Comparison of ENCODE assay signal across 8 cellular contexts in genomic region chr11:67507242-67507890, GRCh38. TPM values are rescaled to one million over a fixed set of nuclear protein-coding genes. Genes with fewer than 3 reads are reported as not detected.
DNase-seq lines count a peak whose midpoint lies in the region; ATAC-seq, FAIRE-seq and TF ChIP-seq lines count a peak whose summit lies in the region.

No MANE protein-coding gene starts in this region.

- TF ChIP-seq RAD21 in A549 (conservative IDR thresholded peaks at IDR 0.05 in 1 of 2, IDR thresholded peaks at IDR 0.05 in 1 of 2) = no peak

- intact Hi-C loops in upper lobe of right lung (cut with DNase I) = loop anchor here (10.0 kb wide), 1 partner anchor 103 kb away; the partner anchor contains the start of genes PPP1CA and TBC1D10C

- POLR2A ChIA-PET in A549 (lab: Yijun Ruan, JAX) = no interaction called here

- peak in 1 of 2 experiments; percentile 45; a peak in 4 of 6 replicates for ATAC-seq in A549
- ATAC-seq in upper lobe of right lung = peak; percentile 18
- ATAC-seq in HG02571 (IDR thresholded peaks at IDR 0.05; ENCODE audit: unreplicated experiment) = no peak

- H3K27me3 ChIP-seq in effector memory CD4-positive, alpha-beta T cell (replicated peaks; ENCODE audit: control insufficient read depth, insufficient read depth, low read length, poor library complexity, severe bottlenecking) = no peaks in the 10 kb centered on the region
- no peaks in the 10 kb centered on the region for H3K27me3 ChIP-seq in upper lobe of right lung

- TF ChIP-seq CTCF in A549 (IDR thresholded peaks at IDR 0.05) (0 out of 3 replicates have a peak, but pooled peaks have one; percentile 7), mesothelial cell of epicardium (IDR thresholded peaks at IDR 0.05; ENCODE audit: unreplicated experiment) (no peak), upper lobe of right lung (IDR thresholded peaks at IDR 0.05) (no peak)

- H3K36me3 Mint-ChIP-seq in mesothelial cell of epicardium = no peaks in the 10 kb centered on the region

- WGBS in A549 (ENCODE audit: missing lambda C conversion rate) = 15% methylated on average over 27 of the region's 34 CpGs

- peak overlapping the region; percentile 79 for H3K4me3 Mint-ChIP-seq in mesothelial cell of epicardium

- no peak for FAIRE-seq in A549 (lab: Jason Lieb, UNC)
- peak; percentile 59 for FAIRE-seq in GM19239 (lab: Jason Lieb, UNC)

- H3K27ac ChIP-seq in A549 (peak overlapping the region; percentile 81 to 90), upper lobe of right lung (peak overlapping the region; percentile 98)
- peak overlapping the region; percentile 98 for H3K27ac ChIP-seq in effector memory CD4-positive, alpha-beta T cell (ENCODE audit: insufficient read depth, low read length, poor library complexity, severe bottlenecking)

- peak; percentile 54 to 92 for DNase-seq in A549 (ENCODE audit: low read depth in 1 of 2, low spot score in 1 of 2)
- DNase-seq in GM19239 (ENCODE audit: insufficient read length, low spot score) = no peak
- peak; percentile 90 for DNase-seq in RPMI8226
- DNase-seq in effector memory CD4-positive, alpha-beta T cell = no peak
- no peak for DNase-seq in mesothelial cell of epicardium (ENCODE audit: low spot score in 2 of 2, unreplicated experiment in 2 of 2)
- DNase-seq in upper lobe of right lung = no peak
- DNase-seq in CD1c-positive myeloid dendritic cell (ENCODE audit: extremely low spot score) = no peak

- H3K4me3 ChIP-seq in A549 (peak overlapping the region; percentile 68), upper lobe of right lung (peak overlapping the region; percentile 87)
- H3K4me3 ChIP-seq in effector memory CD4-positive, alpha-beta T cell (ENCODE audit: insufficient read depth, low read depth, low read length, poor library complexity, severe bottlenecking) = peak overlapping the region; percentile 95

- TF ChIP-seq EP300 in A549 (IDR thresholded peaks at IDR 0.05) = no peak

- no peak for TF ChIP-seq POLR2A in A549 (IDR thresholded peaks at IDR 0.05; ENCODE audit: low read length)

- H3K9me3 Mint-ChIP-seq in mesothelial cell of epicardium = no peaks in the 10 kb centered on the region

- peaks cover 19% of the 10 kb centered on the region for H3K27me3 Mint-ChIP-seq in mesothelial cell of epicardium (ENCODE audit: low read depth)

- peak overlapping the region; percentile 72 for H3K27ac Mint-ChIP-seq in mesothelial cell of epicardium

- peaks cover 31% of the 10 kb centered on the region for H3K4me1 Mint-ChIP-seq in mesothelial cell of epicardium

- H3K4me1 ChIP-seq in A549 (peaks cover 34% of the 10 kb centered on the region), upper lobe of right lung (peaks cover 35% of the 10 kb centered on the region)
- H3K4me1 ChIP-seq in effector memory CD4-positive, alpha-beta T cell (ENCODE audit: control insufficient read depth, insufficient read depth, low read length, poor library complexity, severe bottlenecking) = peaks cover 41% of the 10 kb centered on the region

- no peaks in the 10 kb centered on the region for H3K9me3 ChIP-seq in A549
- no peaks in the 10 kb centered on the region for H3K9me3 ChIP-seq in effector memory CD4-positive, alpha-beta T cell (ENCODE audit: control insufficient read depth, low read length)
- no peaks in the 10 kb centered on the region for H3K9me3 ChIP-seq in upper lobe of right lung

- H3K36me3 ChIP-seq in effector memory CD4-positive, alpha-beta T cell (ENCODE audit: control insufficient read depth, insufficient read depth, low read length) = peaks cover 9% of the 10 kb centered on the region
- H3K36me3 ChIP-seq in upper lobe of right lung = peaks cover 7% of the 10 kb centered on the region

- CTCF ChIA-PET in A549 (lab: Yijun Ruan, JAX) = interaction anchor here (0.7 to 1.1 kb wide), 5 partner anchors 76 to 162 kb away, joined by 3 to 6 read pairs (median 4); partner anchors contain the start of gene GSTP1

- H3K4me2 ChIP-seq in A549 = peak overlapping the region; percentile 85

TF ChIP-seq in A549, 52 proteins besides CTCF, POLR2A, EP300 and RAD21:
- TF ChIP-seq RCOR1 (IDR thresholded peaks at IDR 0.05; ENCODE audit: low read depth, low read length) (peak; percentile 97), RNF2 (IDR thresholded peaks at IDR 0.05; ENCODE audit: borderline replicate concordance, low read depth) (no peak), HDAC2 (IDR thresholded peaks at IDR 0.05) (peak; percentile 97; the same call in 1 of the 2 replicates), CEBPB (IDR thresholded peaks at IDR 0.05) (no peak)
- TF ChIP-seq, protein P1, sequence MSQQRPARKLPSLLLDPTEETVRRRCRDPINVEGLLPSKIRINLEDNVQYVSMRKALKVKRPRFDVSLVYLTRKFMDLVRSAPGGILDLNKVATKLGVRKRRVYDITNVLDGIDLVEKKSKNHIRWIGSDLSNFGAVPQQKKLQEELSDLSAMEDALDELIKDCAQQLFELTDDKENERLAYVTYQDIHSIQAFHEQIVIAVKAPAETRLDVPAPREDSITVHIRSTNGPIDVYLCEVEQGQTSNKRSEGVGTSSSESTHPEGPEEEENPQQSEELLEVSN (IDR thresholded peaks at IDR 0.05; ENCODE audit: borderline replicate concordance, low read depth) = no peak
TF ChIP-seq in A549: peak in this region for 2.

RNA-seq across cellular contexts. Expression of gene CDK2AP2, which starts 0.6 kb away (rescaled TPM):
- polyA plus RNA-seq in A549 (2011; rRNA removed) = 36.6 and 38.7 TPM in 2 replicates
- 109 and 128 TPM in 2 replicates for polyA plus RNA-seq in A549 (2012; cell fraction: cytosol; rRNA removed)
- 112 and 113 TPM in 2 replicates for polyA plus RNA-seq in A549 (2012; cell fraction: nucleus; rRNA removed)
- polyA plus RNA-seq in A549 (2017; fragmentation: RNase III; extraction: RNeasy Plus Mini Kit Qiagen cat#74134 plus additional on column Dnase treatment) = 47.8 to 53.1 TPM (median 51.3 TPM) in 3 replicates
- polyA minus RNA-seq in A549 (2011; rRNA and poly(A)+ RNA removed) = 50.8 and 61.9 TPM in 2 replicates
- 16.6 to 17.6 TPM (median 17.4 TPM) in 3 replicates for total RNA-seq in mesothelial cell of epicardium
- total RNA-seq in upper lobe of right lung = 84.2 TPM

RNA-seq across cellular contexts. Expression of gene PITPNM1, which starts 2.2 kb away (rescaled TPM):
- polyA plus RNA-seq in A549 (2011; rRNA removed) (13.0 and 14.2 TPM in 2 replicates), A549 (2017; fragmentation: RNase III; extraction: RNeasy Plus Mini Kit Qiagen cat#74134 plus additional on column Dnase treatment) (32.6 to 42.0 TPM (median 36.4 TPM) in 3 replicates)
- polyA plus RNA-seq in A549 (2012; cell fraction: cytosol; rRNA removed) = 33.7 and 52.0 TPM in 2 replicates
- 128 and 212 TPM in 2 replicates for polyA plus RNA-seq in A549 (2012; cell fraction: nucleus; rRNA removed)
- 19.4 and 20.1 TPM in 2 replicates for polyA minus RNA-seq in A549 (2011; rRNA and poly(A)+ RNA removed)
- total RNA-seq in mesothelial cell of epicardium (54.9 to 56.0 TPM (median 55.8 TPM) in 3 replicates), upper lobe of right lung (38.2 TPM)

RNA-seq across cellular contexts. Expression of gene CABP2, which starts 15.9 kb away (rescaled TPM):
- polyA plus RNA-seq in A549 (2011; rRNA removed) = not detected in 2 replicates
- polyA plus RNA-seq in A549 (2012; cell fraction: cytosol; rRNA removed) = not detected in 2 replicates
- polyA plus RNA-seq in A549 (2012; cell fraction: nucleus; rRNA removed) = not detected in 2 replicates
- polyA plus RNA-seq in A549 (2017; fragmentation: RNase III; extraction: RNeasy Plus Mini Kit Qiagen cat#74134 plus additional on column Dnase treatment) = not detected in 3 replicates
- polyA minus RNA-seq in A549 (2011; rRNA and poly(A)+ RNA removed) = not detected in 2 replicates
- total RNA-seq in mesothelial cell of epicardium = not detected in 3 replicates
- total RNA-seq in upper lobe of right lung = not detected

RNA-seq across cellular contexts. Expression of gene AIP, which starts 24.5 kb away (rescaled TPM):
- polyA plus RNA-seq in A549 (2011; rRNA removed) (50.8 and 56.3 TPM in 2 replicates), A549 (2017; fragmentation: RNase III; extraction: RNeasy Plus Mini Kit Qiagen cat#74134 plus additional on column Dnase treatment) (57.1 to 74.1 TPM (median 68.8 TPM) in 3 replicates)
- 125 and 129 TPM in 2 replicates for polyA plus RNA-seq in A549 (2012; cell fraction: cytosol; rRNA removed)
- 104 and 133 TPM in 2 replicates for polyA plus RNA-seq in A549 (2012; cell fraction: nucleus; rRNA removed)
- polyA minus RNA-seq in A549 (2011; rRNA and poly(A)+ RNA removed) = 46.6 and 51.7 TPM in 2 replicates
- total RNA-seq in mesothelial cell of epicardium (43.6 to 45.2 TPM (median 44.6 TPM) in 3 replicates), upper lobe of right lung (87.0 TPM)

RNA-seq across cellular contexts. Expression of gene TMEM134, which starts 38.3 kb away (rescaled TPM):
- polyA plus RNA-seq in A549 (2011; rRNA removed) = 18.1 and 18.8 TPM in 2 replicates
- 53.7 and 68.8 TPM in 2 replicates for polyA plus RNA-seq in A549 (2012; cell fraction: cytosol; rRNA removed)
- 69.2 and 78.1 TPM in 2 replicates for polyA plus RNA-seq in A549 (2012; cell fraction: nucleus; rRNA removed)
- polyA plus RNA-seq in A549 (2017; fragmentation: RNase III; extraction: RNeasy Plus Mini Kit Qiagen cat#74134 plus additional on column Dnase treatment) = 18.0 to 20.6 TPM (median 18.9 TPM) in 3 replicates
- 5.1 and 6.6 TPM in 2 replicates for polyA minus RNA-seq in A549 (2011; rRNA and poly(A)+ RNA removed)
- total RNA-seq in mesothelial cell of epicardium = 64.3 to 69.3 TPM (median 67.8 TPM) in 3 replicates
- total RNA-seq in upper lobe of right lung = 46.9 TPM

Comparison
In these comparisons a context has a peak if more than half of its experiments do, and no peak if none do; other contexts are left out.
1. DNase-seq: peak in A549 (2 of 2) and RPMI8226 (single experiment); none in GM19239 (single experiment), effector memory CD4-positive, alpha-beta T cell (0 of 3), mesothelial cell of epicardium (0 of 2), upper lobe of right lung (single experiment) and CD1c-positive myeloid dendritic cell (single experiment).
2. Peak in every context shown above with its lines, with median percentiles within 50 percentile points of each other: H3K27ac ChIP-seq and H3K4me3 ChIP-seq.